In the genomic region with DNA sequence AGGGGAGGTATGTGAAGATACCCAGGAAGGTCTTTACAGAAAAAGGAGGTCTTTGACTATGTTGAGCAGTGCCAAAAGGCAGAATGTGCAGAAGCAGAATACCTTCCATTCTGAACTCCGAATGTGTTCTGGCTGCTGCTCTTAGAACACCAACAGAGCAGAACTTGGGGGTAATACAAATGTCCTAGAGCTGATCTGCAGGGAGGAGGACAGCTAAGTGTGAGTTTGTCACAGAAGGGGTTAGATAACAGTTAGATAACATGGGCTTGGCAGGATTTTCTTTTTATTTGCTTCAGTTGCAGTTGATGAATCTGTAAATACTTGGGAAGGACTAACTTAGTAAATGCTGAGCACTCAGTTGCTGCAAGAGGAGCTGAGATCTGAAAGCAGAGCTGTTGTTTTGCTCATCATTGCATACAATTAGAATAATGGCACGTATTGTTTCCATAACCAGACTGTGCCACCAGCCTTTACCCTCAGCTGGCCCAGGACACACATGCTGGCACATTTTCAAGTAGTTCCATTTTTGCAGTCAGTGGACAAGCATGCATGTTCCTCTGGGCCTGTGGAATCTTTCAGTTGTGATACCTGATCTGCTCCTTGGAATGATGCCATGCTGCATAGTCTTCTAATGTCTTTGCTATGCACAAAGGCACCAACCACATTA, we compare ENCODE assay signal across 8 cellular contexts. TPM values are rescaled to one million over a fixed set of nuclear protein-coding genes. Genes with fewer than 3 reads are reported as not detected.
DNase-seq lines count a peak whose midpoint lies in the region; ATAC-seq and TF ChIP-seq lines count a peak whose summit lies in the region.
"Had no signal": no experiment of that assay in that cellular context is flagged by ENCODE, and none has a peak within 500 bp of the region (broad histone marks: within the 10 kb centered on the region; RNA-seq: fewer than 3 reads in every experiment).

No MANE protein-coding gene starts in this region.

- no peaks in the 10 kb centered on the region for H3K79me1 ChIP-seq in H9 (ENCODE audit: insufficient read depth, low read depth, low read length, poor library complexity, severe bottlenecking)

- no peaks in the 10 kb centered on the region for H3K79me2 ChIP-seq in H9 (ENCODE audit: insufficient read depth, low read length)

- no peak overlapping the region for H3K56ac ChIP-seq in H9 (ENCODE audit: insufficient read length, low read depth, low read length)

- H3K4me1 ChIP-seq in H9 (ENCODE audit: insufficient read depth, low read length) (no peaks in the 10 kb centered on the region), RWPE2 (ENCODE audit: insufficient read depth, poor library complexity, severe bottlenecking) (peaks cover 26% of the 10 kb centered on the region)

- H2BK15ac ChIP-seq in H9 (ENCODE audit: low read depth, low read length), result no peak overlapping the region

- no CpG with 5 or more reads among the region's 2 CpGs for WGBS in H9 (ENCODE audit: extremely low coverage, insufficient read length, low lambda C conversion rate)

- H3K36me3 Mint-ChIP-seq in H9 (ENCODE audit: insufficient read depth in 1 of 3, low read depth in 3 of 3), result peaks cover 5 to 17% (median 9%) of the 10 kb centered on the region in 3 experiments; a peak in 5 of 7 replicates

- TF ChIP-seq CTCF in H9 (conservative IDR thresholded peaks at IDR 0.05), result no peak
- no peak for TF ChIP-seq CTCF in RWPE2 (IDR thresholded peaks at IDR 0.05; ENCODE audit: poor library complexity, severe bottlenecking)

- peaks cover 30 to 35% of the 10 kb centered on the region in 2 experiments for H3K4me1 Mint-ChIP-seq in H9

- no peak overlapping the region for H2AK5ac ChIP-seq in H9 (ENCODE audit: insufficient read length, low read length)

- no peaks in the 10 kb centered on the region for H3K27me3 Mint-ChIP-seq in H9 (ENCODE audit: low read depth)

- H3K4ac ChIP-seq in H9 (ENCODE audit: low read depth, low read length), result no peak overlapping the region

- no peak overlapping the region for H3K18ac ChIP-seq in H9 (ENCODE audit: insufficient read length, low read depth, low read length)

- ATAC-seq in RWPE2 (ENCODE audit: low read depth), result peak; percentile 90

- H3K9me3 Mint-ChIP-seq in H9, result no peaks in the 10 kb centered on the region

- H3K27me3 ChIP-seq in H9 (ENCODE audit: insufficient read depth, low read length) (no peaks in the 10 kb centered on the region), RWPE2 (ENCODE audit: insufficient read depth, poor library complexity, severe bottlenecking) (no peaks in the 10 kb centered on the region)

- peaks cover 55% of the 10 kb centered on the region for H3K36me3 ChIP-seq in RWPE2 (ENCODE audit: low read depth)

- H3K9me3 ChIP-seq in H9 (ENCODE audit: control insufficient read depth, low read depth, low read length) (no peaks in the 10 kb centered on the region), RWPE2 (ENCODE audit: severe bottlenecking) (no peaks in the 10 kb centered on the region)

- no peak overlapping the region for H2BK20ac ChIP-seq in H9 (ENCODE audit: low read depth, low read length, poor library complexity, severe bottlenecking)

- no peak overlapping the region for H4K91ac ChIP-seq in H9 (ENCODE audit: insufficient read length, low read depth, low read length)

- no peak overlapping the region for H3K23ac ChIP-seq in H9 (ENCODE audit: insufficient read length, low read depth, low read length)

- H2AFZ ChIP-seq in H9 (ENCODE audit: low read length), result no peak overlapping the region

- H3T11ph ChIP-seq in H9 (ENCODE audit: low read length), result no peak overlapping the region

- H3K23me2 ChIP-seq in H9 (ENCODE audit: insufficient read length, low read depth, low read length, poor library complexity, severe bottlenecking), result no peaks in the 10 kb centered on the region

- H3K4me3 Mint-ChIP-seq in H9, result no peak overlapping the region

- no peak overlapping the region for H3K14ac ChIP-seq in H9 (ENCODE audit: insufficient read depth, low read length)

- H2BK120ac ChIP-seq in H9 (ENCODE audit: low read depth, low read length, poor library complexity, severe bottlenecking), result no peak overlapping the region

- H3K4me2 ChIP-seq in H9 (ENCODE audit: insufficient read depth, insufficient read length, low read length), result no peak overlapping the region

- H3K4me3 ChIP-seq in RWPE2 (ENCODE audit: severe bottlenecking), result no peak overlapping the region

- no peak overlapping the region for H3K27ac ChIP-seq in H9 (ENCODE audit: insufficient read length, low read depth, low read length)
- peak overlapping the region; percentile 49 for H3K27ac ChIP-seq in RWPE2 (ENCODE audit: poor library complexity, severe bottlenecking)

- H4K8ac ChIP-seq in H9 (replicated peaks; ENCODE audit: insufficient read length, low read depth, low read length), result no peak overlapping the region

- DNase-seq in H9, result no peak
- DNase-seq in RWPE2 (ENCODE audit: low spot score), result peak; percentile 42
- DNase-seq in foreskin melanocyte, result peak; percentile 41
- DNase-seq in smooth muscle cell of the brain vasculature (ENCODE audit: low read depth, low spot score), result peak; percentile 79
- DNase-seq in NCI-H146 (lab: John Stamatoyannopoulos, UW), result no peak
- no peak for DNase-seq in DMS153 (lab: John Stamatoyannopoulos, UW)
- DNase-seq in HuH-7 (ENCODE audit: low spot score), result no peak
- DNase-seq: effector memory CD4-positive, alpha-beta T cell had no signal

- H3K9ac ChIP-seq in H9 (ENCODE audit: extremely low read depth, insufficient read length, low read length), result no peak overlapping the region

- H4K5ac ChIP-seq in H9 (ENCODE audit: insufficient read length, low read depth, low read length), result no peak overlapping the region

- peak overlapping the region in 2 of 3 experiments; percentile 1 to 7; a peak in 2 of 7 replicates for H3K27ac Mint-ChIP-seq in H9

- H2BK12ac ChIP-seq in H9 (ENCODE audit: insufficient read length, low read depth, low read length), result no peak overlapping the region

- no peaks in the 10 kb centered on the region for H4K20me1 ChIP-seq in H9 (ENCODE audit: control insufficient read depth, insufficient read depth, insufficient read length)

- no peak overlapping the region for H2BK5ac ChIP-seq in H9 (ENCODE audit: insufficient read length, low read length)

RNA-seq across cellular contexts. Expression of a gene that starts 55.9 kb away (rescaled TPM):
- total RNA-seq in H9 (2021), result 5.5 and 5.8 TPM in 2 replicates

Comparison
In these comparisons a context has a peak if more than half of its experiments do, and no peak if none do; other contexts are left out.
1. DNase-seq: peak in RWPE2 (single experiment), foreskin melanocyte (single experiment) and smooth muscle cell of the brain vasculature (single experiment); none in H9 (single experiment), NCI-H146 (single experiment), DMS153 (single experiment) and HuH-7 (single experiment).